23 cellular contexts compared by ENCODE assay signal in genomic region chr22:31118046-31118820, GRCh38. TPM values are rescaled to one million over a fixed set of nuclear protein-coding genes. Genes with fewer than 3 reads are reported as not detected.
A peak's percentile ranks its signal among the peaks of the same experiment; 100 is the strongest.
DNase-seq lines count a peak whose midpoint lies in the region; ATAC-seq, FAIRE-seq and TF ChIP-seq lines count a peak whose summit lies in the region.
"Had no signal": no experiment of that assay in that cellular context is flagged by ENCODE, and none has a peak within 500 bp of the region (broad histone marks: within the 10 kb centered on the region; RNA-seq: fewer than 3 reads in every experiment).

No MANE protein-coding gene starts in this region.

- no peak for TF ChIP-seq CTCF in bronchial epithelial cell (IDR thresholded peaks at IDR 0.05; ENCODE audit: insufficient read depth, low read length, severe bottlenecking)

- H3K4me1 ChIP-seq in small intestine (ENCODE audit: control insufficient read depth in 2 of 2, insufficient read depth in 1 of 2, low read depth in 1 of 2, low read length in 1 of 2) = peaks cover 0 to 4% of the 10 kb centered on the region in 2 donors

- 65 to 77% (median 67%) methylated on average over 3 of the region's 3 CpGs for WGBS in small intestine, 3 donors

- no peak for ATAC-seq in Right ventricle myocardium inferior
- peak; percentile 16 for ATAC-seq in left lobe of liver
- ATAC-seq: HCT116 had no signal

- intact Hi-C loops in Right ventricle myocardium inferior (cut with DNase I) = loop anchor here (2.0 kb wide), 1 partner anchor 23 kb away; no protein-coding TSS in a partner anchor
- intact Hi-C loops in cardiac septum (cut with DNase I) = no loop called here

- no peaks in the 10 kb centered on the region for H3K9me3 ChIP-seq in small intestine (ENCODE audit: control insufficient read depth, low read depth)

- H3K4me3 ChIP-seq in bronchial epithelial cell (ENCODE audit: low read depth, low read length) (no peak overlapping the region), small intestine (ENCODE audit: low read depth in 1 of 2, low read length in 2 of 2) (no peak overlapping the region)
- H3K4me3 ChIP-seq: GM23248, PC-9 had no signal

- H3K27ac ChIP-seq in small intestine (ENCODE audit: low read depth in 1 of 2, low read length in 1 of 2) (peak overlapping the region in 1 of 2 donors; percentile 59), substantia nigra (ENCODE audit: low read depth, low read length, poor library complexity, severe bottlenecking) (no peak overlapping the region)
- H3K27ac ChIP-seq: GM23248, PC-9, RWPE1 had no signal

- DNase-seq in Right ventricle myocardium inferior (ENCODE audit: missing footprints) (peak; percentile 2), cardiac septum (ENCODE audit: low spot score) (no peak), bronchial epithelial cell (ENCODE audit: low read depth) (no peak), left lobe of liver (ENCODE audit: low spot score) (no peak), small intestine (peak; percentile 90), substantia nigra (lab: John Stamatoyannopoulos, UW) (no peak), iPS-NIHi7 (ENCODE audit: extremely low spot score) (no peak)
- no peak for DNase-seq in NK-92 treated with Interleukin-12 subunit alpha and Interleukin-12 subunit beta, amount 100 ng/mL, for 24 hours (lab: John Stamatoyannopoulos, UW)
- DNase-seq: Calu3; CD4-positive, alpha-beta T cell; GF-D8; GM23248; MM.1S; NCI-H1092; NCI-H1436 treated with DMSO at 0.1 percent for 48 hours; NCI-H2029 treated with DMSO at 0.1 percent for 48 hours; NCI-H2171; NCI-H526 had no signal

- H3K27me3 ChIP-seq in bronchial epithelial cell (ENCODE audit: control insufficient read depth, insufficient read depth, low read length) = peaks cover 4% of the 10 kb centered on the region
- H3K27me3 ChIP-seq in small intestine (ENCODE audit: control insufficient read depth in 2 of 2, insufficient read depth in 2 of 2, low read length in 2 of 2) = no peaks in the 10 kb centered on the region

- no peaks in the 10 kb centered on the region for H3K36me3 ChIP-seq in bronchial epithelial cell (ENCODE audit: control insufficient read depth, insufficient read depth, low read length)
- no peaks in the 10 kb centered on the region for H3K36me3 ChIP-seq in small intestine (ENCODE audit: control insufficient read depth in 2 of 2, insufficient read depth in 2 of 2, low read length in 2 of 2)

- FAIRE-seq in bronchial epithelial cell (lab: Jason Lieb, UNC) (peak; percentile 72), small intestine (lab: Jason Lieb, UNC) (no peak)

RNA-seq across cellular contexts. Expression of gene INPP5J, which starts 4.5 kb away (rescaled TPM):
- total RNA-seq in Right ventricle myocardium inferior (16.6 TPM), cardiac septum (13.8 TPM), bronchial epithelial cell (under 0.01 and 0.64 TPM in 2 replicates), left lobe of liver (0.25 TPM)
- polyA plus RNA-seq in small intestine = 10 to 100 TPM; 12.2 to 93.7 (median 81.9) TPM
- total RNA-seq: GM23248 had no signal

RNA-seq across cellular contexts. Expression of gene SELENOM, which starts 10.9 kb away (rescaled TPM):
- total RNA-seq in Right ventricle myocardium inferior = 48.2 TPM
- total RNA-seq in cardiac septum = 77.7 TPM
- 29.4 and 35.0 TPM in 2 replicates for total RNA-seq in bronchial epithelial cell
- 7.0 TPM for total RNA-seq in left lobe of liver
- polyA plus RNA-seq in small intestine = 100 to 1,000 TPM in 1 of 3 donors, 10 to 100 TPM in 2; 14.8 to 163 (median 90.0) TPM
- total RNA-seq: Calu3 had no signal

RNA-seq across cellular contexts. Expression of gene PLA2G3, which starts 22.1 kb away (rescaled TPM):
- total RNA-seq in Right ventricle myocardium inferior (not detected), cardiac septum (not detected), bronchial epithelial cell (under 0.01 and 0.38 TPM in 2 replicates), left lobe of liver (not detected)
- 1 to 10 TPM in 1 of 3 donors, not detected in 2; 4.2 TPM for polyA plus RNA-seq in small intestine
- total RNA-seq: A172; Calu3; CD4-positive, alpha-beta T cell; GM23248; LHCN-M2; PC-9 had no signal
- polyA plus RNA-seq: GM23248 had no signal

RNA-seq across cellular contexts. Expression of gene SMTN, which starts 37.1 kb away (rescaled TPM):
- 250 TPM for total RNA-seq in Right ventricle myocardium inferior
- 128 TPM for total RNA-seq in cardiac septum
- 37.9 and 38.7 TPM in 2 replicates for total RNA-seq in bronchial epithelial cell
- total RNA-seq in left lobe of liver = 20.9 TPM
- 10 to 100 TPM in 2 of 3 donors, 1 to 10 TPM in 1; 7.8 to 74.8 (median 17.0) TPM for polyA plus RNA-seq in small intestine

RNA-seq across cellular contexts. Expression of gene RNF185, which starts 41.7 kb away (rescaled TPM):
- total RNA-seq in Right ventricle myocardium inferior (20.1 TPM), cardiac septum (21.3 TPM), bronchial epithelial cell (58.4 and 73.0 TPM in 2 replicates), left lobe of liver (33.5 TPM)
- 10 to 100 TPM; 18.3 to 34.9 (median 30.8) TPM for polyA plus RNA-seq in small intestine

Comparison
In these comparisons a context has a peak if more than half of its experiments do, and no peak if none do; other contexts are left out.
1. DNase-seq: peak in Right ventricle myocardium inferior (single experiment) and small intestine (single experiment); none in cardiac septum (single experiment), bronchial epithelial cell (single experiment), left lobe of liver (single experiment), NK-92 treated with Interleukin-12 subunit alpha and Interleukin-12 subunit beta, amount 100 ng/mL, for 24 hours (single experiment), substantia nigra (0 of 49) and iPS-NIHi7 (single experiment).